Comparison of ENCODE assay signal across 11 cellular contexts in genomic region chr10:49183596-49184542, GRCh38. TPM values are rescaled to one million over a fixed set of nuclear protein-coding genes. Genes with fewer than 3 reads are reported as not detected.
DNase-seq lines count a peak whose midpoint lies in the region; ATAC-seq, FAIRE-seq and TF ChIP-seq lines count a peak whose summit lies in the region.
"Had no signal": no experiment of that assay in that cellular context is flagged by ENCODE, and none has a peak within 500 bp of the region (broad histone marks: within the 10 kb centered on the region; RNA-seq: fewer than 3 reads in every experiment).

No MANE protein-coding gene starts in this region.

- H3K27me3 ChIP-seq in BLaER1, result no peaks in the 10 kb centered on the region
- H3K27me3 ChIP-seq: vagina had no signal

- H3K27ac ChIP-seq in BLaER1, result no peak overlapping the region
- H3K27ac ChIP-seq: vagina had no signal

- ATAC-seq in left lobe of liver (peak; percentile 26), GM21390 (IDR thresholded peaks at IDR 0.05; ENCODE audit: unreplicated experiment) (no peak)

- no peaks in the 10 kb centered on the region for H3K9me3 ChIP-seq in BLaER1
- H3K9me3 ChIP-seq: vagina had no signal

- H3K9ac ChIP-seq in BLaER1, result no peak overlapping the region

- H3K4me1 ChIP-seq in BLaER1, result peaks cover 56% of the 10 kb centered on the region

- peak overlapping the region; percentile 50 for H3K4me2 ChIP-seq in BLaER1

- H3K4me3 ChIP-seq in BLaER1, result no peak overlapping the region
- H3K4me3 ChIP-seq: vagina had no signal

- TF ChIP-seq POLR2A in GM12891 (IDR thresholded peaks at IDR 0.05; ENCODE audit: low read depth, low read length), result no peak

- no peaks in the 10 kb centered on the region for H3K36me3 ChIP-seq in BLaER1
- H3K36me3 ChIP-seq: vagina had no signal

- peak; percentile 89 for FAIRE-seq in GM12891 (lab: Jason Lieb, UNC)

- no peak for DNase-seq in GM12891 (ENCODE audit: insufficient read length, low spot score)
- DNase-seq in UCSD-AML1 (lab: John Stamatoyannopoulos, UW; ENCODE audit: unreplicated experiment), result peak; percentile 52
- no peak for DNase-seq in left lobe of liver (ENCODE audit: low spot score)
- no peak for DNase-seq in cerebellar nuclear complex (lab: John Stamatoyannopoulos, UW)
- no peak for DNase-seq in DMS114 treated with DMSO at 0.1 percent for 48 hours (lab: John Stamatoyannopoulos, UW; ENCODE audit: unreplicated experiment)
- no peak for DNase-seq in cerebellar cortex (ENCODE audit: low spot score)
- DNase-seq: NCI-H2081 treated with DMSO at 0.1 percent for 48 hours had no signal

- H4K20me1 ChIP-seq in BLaER1, result no peaks in the 10 kb centered on the region

TF ChIP-seq in GM12891, 5 proteins besides CTCF, POLR2A, EP300 and RAD21:
- TF ChIP-seq POLR2AphosphoS5 (IDR thresholded peaks at IDR 0.05; ENCODE audit: low read depth, low read length), result no peak
- TF ChIP-seq SPI1 (IDR thresholded peaks at IDR 0.05; ENCODE audit: low read depth, low read length), result peak; percentile 80
- no peak for TF ChIP-seq POU2F2 (IDR thresholded peaks at IDR 0.05; ENCODE audit: low read depth, low read length)
- no peak for TF ChIP-seq PAX5 (IDR thresholded peaks at IDR 0.05; ENCODE audit: insufficient read depth, low read length, severe bottlenecking)
- no peak for TF ChIP-seq TAF1 (IDR thresholded peaks at IDR 0.05; ENCODE audit: low read depth, low read length)

RNA-seq across cellular contexts. Expression of gene TMEM273, which starts 4.3 kb away (rescaled TPM):
- 14.3 TPM for polyA plus RNA-seq in GM12891 (2012; ENCODE audit: low read depth, missing spikeins)
- total RNA-seq in left lobe of liver, result 1.9 TPM

RNA-seq across cellular contexts. Expression of gene FAM170B, which starts 50.0 kb away (rescaled TPM):
- not detected for polyA plus RNA-seq in GM12891 (2012; ENCODE audit: low read depth, missing spikeins)
- total RNA-seq in left lobe of liver, result not detected
- total RNA-seq: neural crest cell, vagina had no signal
